In genomic region chr1:150560576-150560975, GRCh38 we compare ENCODE assay signal across 8 cellular contexts. TPM values are rescaled to one million over a fixed set of nuclear protein-coding genes. Genes with fewer than 3 reads are reported as not detected.
DNase-seq lines count a peak whose midpoint lies in the region; ATAC-seq and TF ChIP-seq lines count a peak whose summit lies in the region.

No MANE protein-coding gene starts in this region.

- H2BK120ac ChIP-seq in mesenchymal stem cell (ENCODE audit: low read depth, low read length): peak overlapping the region; percentile 50

- no peak overlapping the region for H3K23ac ChIP-seq in mesenchymal stem cell (ENCODE audit: low read length in 2 of 2)

- H3K79me1 ChIP-seq in mesenchymal stem cell (replicated peaks; ENCODE audit: low read length, poor library complexity, severe bottlenecking): peaks cover 33% of the 10 kb centered on the region

- DNase-seq in activated naive CD4-positive, alpha-beta T cell (lab: John Stamatoyannopoulos, UW): no peak
- DNase-seq in brain microvascular endothelial cell (no peak), mesenchymal stem cell (no peak), type B pancreatic cell (ENCODE audit: extremely low spot score, unreplicated experiment) (no peak), HT-29 (ENCODE audit: low spot score) (no peak)

- peak overlapping the region; percentile 73 for H2BK15ac ChIP-seq in mesenchymal stem cell (ENCODE audit: low read depth, poor library complexity, severe bottlenecking)

- peak overlapping the region; percentile 98 for H3K9ac ChIP-seq in mesenchymal stem cell (ENCODE audit: low read length)

- H3K9me3 ChIP-seq in mesenchymal stem cell (ENCODE audit: control insufficient read depth, low read length): no peaks in the 10 kb centered on the region

- H3K27ac Mint-ChIP-seq in activated naive CD4-positive, alpha-beta T cell treated with anti-CD3 and anti-CD28 coated beads, Interleukin-2, amount 50 U/mL, for 24 hours: peak overlapping the region; percentile 97
- H3K27ac Mint-ChIP-seq in type B pancreatic cell: peak overlapping the region; percentile 100

- H3K4me3 ChIP-seq in brain microvascular endothelial cell (ENCODE audit: low read depth, low read length) (peak overlapping the region; percentile 65), mesenchymal stem cell (ENCODE audit: insufficient read depth in 1 of 2, low read depth in 1 of 2, low read length in 2 of 2) (peak overlapping the region in 1 of 2 experiments; percentile 77)

- H3K14ac ChIP-seq in mesenchymal stem cell (ENCODE audit: low read length in 2 of 2): no peak overlapping the region

- peaks cover 60% of the 10 kb centered on the region for H3K4me1 ChIP-seq in mesenchymal stem cell (ENCODE audit: control insufficient read depth, insufficient read depth, low read depth, low read length)

- no peak overlapping the region for H4K8ac ChIP-seq in mesenchymal stem cell (ENCODE audit: low read length)

- peaks cover 45% of the 10 kb centered on the region for H3K4me1 Mint-ChIP-seq in activated naive CD4-positive, alpha-beta T cell treated with anti-CD3 and anti-CD28 coated beads, Interleukin-2, amount 50 U/mL, for 24 hours
- H3K4me1 Mint-ChIP-seq in type B pancreatic cell (ENCODE audit: unreplicated experiment): peaks cover 39% of the 10 kb centered on the region

- H2BK12ac ChIP-seq in mesenchymal stem cell (ENCODE audit: low read length in 2 of 2): peak overlapping the region in 1 of 2 experiments; percentile 81

- no peaks in the 10 kb centered on the region for H3K27me3 ChIP-seq in brain microvascular endothelial cell (replicated peaks)
- H3K27me3 ChIP-seq in mesenchymal stem cell (ENCODE audit: control insufficient read depth in 1 of 2, insufficient read depth in 1 of 2, low read length in 2 of 2): no peaks in the 10 kb centered on the region

- H3K4me2 ChIP-seq in mesenchymal stem cell (ENCODE audit: low read length, poor library complexity, severe bottlenecking): peak overlapping the region; percentile 39

- peak overlapping the region; percentile 46 to 82 for H3K18ac ChIP-seq in mesenchymal stem cell (ENCODE audit: low read depth in 1 of 2, low read length in 2 of 2)

- H3K4me3 Mint-ChIP-seq in activated naive CD4-positive, alpha-beta T cell treated with anti-CD3 and anti-CD28 coated beads, Interleukin-2, amount 50 U/mL, for 24 hours: peak overlapping the region; percentile 89
- H3K4me3 Mint-ChIP-seq in type B pancreatic cell: peak overlapping the region; percentile 96

- no peaks in the 10 kb centered on the region for H3K36me3 ChIP-seq in brain microvascular endothelial cell (replicated peaks)
- H3K36me3 ChIP-seq in mesenchymal stem cell (ENCODE audit: control insufficient read depth in 1 of 2, insufficient read depth in 2 of 2, low read depth in 1 of 2, low read length in 2 of 2): peaks cover 29 to 39% of the 10 kb centered on the region in 2 experiments

- peak overlapping the region; percentile 20 for H2BK5ac ChIP-seq in mesenchymal stem cell (ENCODE audit: low read depth, low read length, poor library complexity, severe bottlenecking)

- in situ Hi-C loops in brain microvascular endothelial cell (cut with HindIII; ENCODE audit: low pct_ligation_motif_present, low sequenced_read_pairs): no loop called here

- no peak overlapping the region for H2AK5ac ChIP-seq in mesenchymal stem cell (ENCODE audit: low read length, severe bottlenecking)

- no peak overlapping the region for H4K91ac ChIP-seq in mesenchymal stem cell (ENCODE audit: low read length)

- no peaks in the 10 kb centered on the region for H3K9me3 Mint-ChIP-seq in activated naive CD4-positive, alpha-beta T cell treated with anti-CD3 and anti-CD28 coated beads, Interleukin-2, amount 50 U/mL, for 24 hours
- H3K9me3 Mint-ChIP-seq in type B pancreatic cell: no peaks in the 10 kb centered on the region

- TF ChIP-seq CTCF in brain microvascular endothelial cell (IDR thresholded peaks at IDR 0.05; ENCODE audit: low read depth, low read length, missing control alignments) (no peak), type B pancreatic cell (conservative IDR thresholded peaks at IDR 0.05) (no peak)

- H2AFZ ChIP-seq in mesenchymal stem cell (ENCODE audit: low read depth, low read length): no peak overlapping the region

- no peak for ATAC-seq in GM21786 (IDR thresholded peaks at IDR 0.05; ENCODE audit: unreplicated experiment)
- no peak for ATAC-seq in HG02981 (IDR thresholded peaks at IDR 0.05; ENCODE audit: unreplicated experiment)

- 46% methylated on average over 2 of the region's 4 CpGs for WGBS in mesenchymal stem cell

- H3K27ac ChIP-seq in brain microvascular endothelial cell (peak overlapping the region; percentile 98), mesenchymal stem cell (ENCODE audit: low read length, poor library complexity, severe bottlenecking) (peak overlapping the region; percentile 100)

- H3K4ac ChIP-seq in mesenchymal stem cell (ENCODE audit: low read depth in 1 of 2, low read length in 2 of 2): peak overlapping the region in 1 of 2 experiments; percentile 60

- no peaks in the 10 kb centered on the region for H3K27me3 Mint-ChIP-seq in activated naive CD4-positive, alpha-beta T cell treated with anti-CD3 and anti-CD28 coated beads, Interleukin-2, amount 50 U/mL, for 24 hours
- H3K27me3 Mint-ChIP-seq in type B pancreatic cell: no peaks in the 10 kb centered on the region

- no peaks in the 10 kb centered on the region for H3K36me3 Mint-ChIP-seq in activated naive CD4-positive, alpha-beta T cell treated with anti-CD3 and anti-CD28 coated beads, Interleukin-2, amount 50 U/mL, for 24 hours
- no peaks in the 10 kb centered on the region for H3K36me3 Mint-ChIP-seq in type B pancreatic cell

RNA-seq across cellular contexts. Expression of gene ADAMTSL4, which starts 11.4 kb away (rescaled TPM):
- polyA plus RNA-seq in mesenchymal stem cell (2013, experiment 1 of 2): 15.0 TPM
- polyA plus RNA-seq in mesenchymal stem cell (2013, experiment 2 of 2): 14.4 TPM
- total RNA-seq in type B pancreatic cell (ENCODE audit: low replicate concordance): 12.5 and 24.6 TPM in 2 replicates
- total RNA-seq in HT-29 (2014; rRNA removed; shearing (Covaris generic)): not detected in 2 replicates

RNA-seq across cellular contexts. Expression of gene MCL1, which starts 18.8 kb away (rescaled TPM):
- polyA plus RNA-seq in mesenchymal stem cell (2013, experiment 1 of 2): 229 TPM
- polyA plus RNA-seq in mesenchymal stem cell (2013, experiment 2 of 2): 224 TPM
- 187 and 280 TPM in 2 replicates for total RNA-seq in type B pancreatic cell (ENCODE audit: low replicate concordance)
- total RNA-seq in HT-29 (2014; rRNA removed; shearing (Covaris generic)): 329 and 338 TPM in 2 replicates

RNA-seq across cellular contexts. Expression of gene FALEC, which starts 45.0 kb away (rescaled TPM):
- not detected for polyA plus RNA-seq in mesenchymal stem cell (2013, experiment 1 of 2)
- not detected for polyA plus RNA-seq in mesenchymal stem cell (2013, experiment 2 of 2)
- total RNA-seq in type B pancreatic cell (ENCODE audit: low replicate concordance): 0.55 and 0.80 TPM in 2 replicates
- total RNA-seq in HT-29 (2014; rRNA removed; shearing (Covaris generic)): not detected in 2 replicates

RNA-seq across cellular contexts. Expression of gene ECM1, which starts 52.7 kb away (rescaled TPM):
- polyA plus RNA-seq in mesenchymal stem cell (2013, experiment 1 of 2): 165 TPM
- 158 TPM for polyA plus RNA-seq in mesenchymal stem cell (2013, experiment 2 of 2)
- 31.5 and 33.8 TPM in 2 replicates for total RNA-seq in type B pancreatic cell (ENCODE audit: low replicate concordance)
- total RNA-seq in HT-29 (2014; rRNA removed; shearing (Covaris generic)): 3.2 and 7.4 TPM in 2 replicates

Comparison
In these comparisons a context has a peak if more than half of its experiments do, and no peak if none do; other contexts are left out.
1. RNA of gene ADAMTSL4, which starts 11.4 kb away (total RNA-seq): 12.5 to 24.6 TPM in type B pancreatic cell; not detected in HT-29; every median in the first group is over 10 times any median in the second.